In genomic region chr10:73841526-73842285, GRCh38 we compare ENCODE assay signal across 29 cellular contexts. TPM values are rescaled to one million over a fixed set of nuclear protein-coding genes. Genes with fewer than 3 reads are reported as not detected.
DNase-seq lines count a peak whose midpoint lies in the region; ATAC-seq and TF ChIP-seq lines count a peak whose summit lies in the region.
"Had no signal": no experiment of that assay in that cellular context is flagged by ENCODE, and none has a peak within 500 bp of the region (broad histone marks: within the 10 kb centered on the region; RNA-seq: fewer than 3 reads in every experiment).

No MANE protein-coding gene starts in this region.

- H3K14ac ChIP-seq in trophoblast cell (ENCODE audit: low read length): no peak overlapping the region

- no peaks in the 10 kb centered on the region for H3K9me2 ChIP-seq in MM.1S (replicated peaks; ENCODE audit: insufficient read depth, low read length)
- H3K9me2 ChIP-seq: SK-N-SH had no signal

- no peak overlapping the region for H4K12ac ChIP-seq in trophoblast cell (ENCODE audit: low read depth, low read length)

- H3K4me1 Mint-ChIP-seq in T-helper 17 cell: peaks cover 7% of the 10 kb centered on the region
- H3K4me1 Mint-ChIP-seq: stimulated activated naive B cell treated with anti-CD40 and anti-IgM and Interleukin-4, amounts not matched to agents 10 μg/mL and 1 μg/mL and 100 μg/mL, for 72 hours had no signal

- H3K4me3 ChIP-seq in fibroblast of pulmonary artery (replicated peaks; ENCODE audit: low read depth, low read length) (no peak overlapping the region), trophoblast cell (ENCODE audit: low read depth, low read length) (no peak overlapping the region), MM.1S (ENCODE audit: low read length) (no peak overlapping the region)
- H3K4me3 ChIP-seq: sigmoid colon, testis, uterus had no signal

- no peak overlapping the region for H4K91ac ChIP-seq in trophoblast cell (ENCODE audit: low read depth, low read length)

- no peaks in the 10 kb centered on the region for H3F3A ChIP-seq in MM.1S (ENCODE audit: insufficient read depth, low read length)

- DNase-seq in GM03348 (ENCODE audit: low spot score) (peak; percentile 55), T-helper 17 cell (no peak), fibroblast of pulmonary artery (ENCODE audit: low read depth) (peak; percentile 9), trophoblast cell (no peak), DMS79 (lab: John Stamatoyannopoulos, UW) (no peak), MM.1S (no peak)
- DNase-seq: activated CD8-positive, alpha-beta memory T cell treated with anti-CD3 and anti-CD28 coated beads for 24 hours; activated naive CD4-positive, alpha-beta T cell; activated T-cell treated with anti-CD3 and anti-CD28 coated beads, Interleukin-2, amount 50 U/mL, for 1 hour; CD4-positive, CD25-positive, alpha-beta regulatory T cell; cerebellar nuclear complex; HFFc6; left cardiac atrium; NCI-H1105; NCI-H1930; NCI-H226; NCI-H748 treated with DMSO at 0.1 percent for 48 hours; RPMI8226; sigmoid colon; SK-N-SH; stimulated activated CD4-positive, alpha-beta T cell treated with anti-CD3 and anti-CD28 coated beads, Interleukin-4, amount 100 ng/mL, for 4 hours; stimulated activated naive B cell treated with anti-CD40 and anti-IgM and Interleukin-4, amounts not matched to agents 10 μg/mL and 1 μg/mL and 100 μg/mL, for 72 hours; testis; uterus had no signal

- H2BK120ac ChIP-seq in trophoblast cell (ENCODE audit: insufficient read depth, low read length, poor library complexity): no peak overlapping the region

- TF ChIP-seq CTCF in fibroblast of pulmonary artery (IDR thresholded peaks at IDR 0.05; ENCODE audit: low read length, missing control alignments) (no peak), MM.1S (IDR thresholded peaks at IDR 0.05; ENCODE audit: low read length) (no peak)

- peak overlapping the region; percentile 2 for H3K27ac Mint-ChIP-seq in T-helper 17 cell
- H3K27ac Mint-ChIP-seq: CD4-positive, CD25-positive, alpha-beta regulatory T cell; HFFc6; progenitor cell of endocrine pancreas; stimulated activated naive B cell treated with anti-CD40 and anti-IgM and Interleukin-4, amounts not matched to agents 10 μg/mL and 1 μg/mL and 100 μg/mL, for 72 hours; T-helper 1 cell treated with Interleukin-12 subunit alpha and Interleukin-12 subunit beta and Interleukin-4 antibody, amounts not matched to agents 30 μg/mL and 1 μg/mL, for 36 hours had no signal

- peaks cover 6% of the 10 kb centered on the region for H3K36me3 Mint-ChIP-seq in T-helper 17 cell (ENCODE audit: low read depth)

- H3K27me3 ChIP-seq in trophoblast cell (ENCODE audit: insufficient read depth, low read length): no peaks in the 10 kb centered on the region
- no peaks in the 10 kb centered on the region for H3K27me3 ChIP-seq in MM.1S (replicated peaks; ENCODE audit: insufficient read depth, low read length)
- H3K27me3 ChIP-seq: sigmoid colon, testis, uterus had no signal

- H3K27ac ChIP-seq in trophoblast cell (ENCODE audit: low read depth, low read length): no peak overlapping the region
- H3K27ac ChIP-seq in MM.1S (ENCODE audit: low read length): no peak overlapping the region
- H3K27ac ChIP-seq: testis, uterus had no signal

- no peak overlapping the region for H2BK12ac ChIP-seq in trophoblast cell (ENCODE audit: low read length)

- no peak overlapping the region for H3K23ac ChIP-seq in trophoblast cell (ENCODE audit: low read length)

- no peak overlapping the region for H3K4ac ChIP-seq in trophoblast cell (ENCODE audit: low read depth, low read length)

- no peak overlapping the region for H3K4me3 Mint-ChIP-seq in T-helper 17 cell
- H3K4me3 Mint-ChIP-seq: brain; CD4-positive, CD25-positive, alpha-beta regulatory T cell; HFFc6; stimulated activated naive B cell treated with anti-CD40 and anti-IgM and Interleukin-4, amounts not matched to agents 10 μg/mL and 1 μg/mL and 100 μg/mL, for 72 hours; T-helper 1 cell treated with Interleukin-12 subunit alpha and Interleukin-12 subunit beta and Interleukin-4 antibody, amounts not matched to agents 30 μg/mL and 1 μg/mL, for 36 hours had no signal

- no peak overlapping the region for H2AFZ ChIP-seq in trophoblast cell (ENCODE audit: insufficient read depth, low read length, poor library complexity)
- H2AFZ ChIP-seq in MM.1S (ENCODE audit: low read length): no peak overlapping the region

- H3K4me1 ChIP-seq in trophoblast cell (ENCODE audit: control insufficient read depth in 1 of 2, insufficient read depth in 2 of 2, low read length in 2 of 2) (peaks cover 0 to 6% of the 10 kb centered on the region in 2 experiments), MM.1S (ENCODE audit: low read length) (no peaks in the 10 kb centered on the region)
- H3K4me1 ChIP-seq: testis, uterus had no signal

- no peaks in the 10 kb centered on the region for H3K79me1 ChIP-seq in trophoblast cell (ENCODE audit: low read length)

- no peaks in the 10 kb centered on the region for H3K79me2 ChIP-seq in trophoblast cell (ENCODE audit: control insufficient read depth, insufficient read depth, low read length, poor library complexity)
- no peaks in the 10 kb centered on the region for H3K79me2 ChIP-seq in MM.1S (ENCODE audit: low read length)

- no peak overlapping the region for H3K4me2 ChIP-seq in trophoblast cell (ENCODE audit: low read length)
- no peak overlapping the region for H3K4me2 ChIP-seq in MM.1S (ENCODE audit: low read depth, low read length)
- H3K4me2 ChIP-seq: SK-N-SH had no signal

- H3K9me3 ChIP-seq in T-helper 17 cell (ENCODE audit: control insufficient read depth, low read length, poor library complexity, severe bottlenecking) (no peaks in the 10 kb centered on the region), trophoblast cell (ENCODE audit: insufficient read depth, low read depth, low read length) (no peaks in the 10 kb centered on the region), MM.1S (replicated peaks; ENCODE audit: insufficient read depth, low read length) (no peaks in the 10 kb centered on the region)
- H3K9me3 ChIP-seq: sigmoid colon, SK-N-SH, testis, uterus had no signal

- no peaks in the 10 kb centered on the region for H3K27me3 Mint-ChIP-seq in T-helper 17 cell
- H3K27me3 Mint-ChIP-seq: brain; CD4-positive, CD25-positive, alpha-beta regulatory T cell; progenitor cell of endocrine pancreas; stimulated activated naive B cell treated with anti-CD40 and anti-IgM and Interleukin-4, amounts not matched to agents 10 μg/mL and 1 μg/mL and 100 μg/mL, for 72 hours had no signal

- H4K20me1 ChIP-seq in MM.1S (ENCODE audit: insufficient read depth, low read length): no peaks in the 10 kb centered on the region

- H2AK5ac ChIP-seq in trophoblast cell (ENCODE audit: low read length): no peak overlapping the region

- H2BK5ac ChIP-seq in trophoblast cell (ENCODE audit: low read depth, low read length, poor library complexity): no peak overlapping the region

- no CpG with 5 or more reads among the region's 9 CpGs for WGBS in trophoblast cell (ENCODE audit: extremely low coverage, insufficient coverage, insufficient read length)

- peaks cover 22 to 37% of the 10 kb centered on the region in 2 experiments for H3K36me3 ChIP-seq in trophoblast cell (ENCODE audit: control insufficient read depth in 1 of 2, insufficient read depth in 2 of 2, low read length in 2 of 2)
- H3K36me3 ChIP-seq in MM.1S (replicated peaks; ENCODE audit: insufficient read depth, low read length): no peaks in the 10 kb centered on the region
- H3K36me3 ChIP-seq: uterus had no signal

- H3K18ac ChIP-seq in trophoblast cell (ENCODE audit: low read length): no peak overlapping the region

- H4K8ac ChIP-seq in trophoblast cell (ENCODE audit: low read depth, low read length): no peak overlapping the region

- H3K9ac ChIP-seq in trophoblast cell (ENCODE audit: low read length) (peak overlapping the region; percentile 29), MM.1S (ENCODE audit: low read length) (no peak overlapping the region)
- H3K9ac ChIP-seq: SK-N-SH had no signal

- ATAC-seq in T-helper 17 cell: no peak
- ATAC-seq in GM18907 (IDR thresholded peaks at IDR 0.05; ENCODE audit: unreplicated experiment): no peak
- no peak for ATAC-seq in HG02981 (IDR thresholded peaks at IDR 0.05; ENCODE audit: unreplicated experiment)
- ATAC-seq: left cardiac atrium; stimulated activated naive B cell treated with anti-CD40 and anti-IgM and Interleukin-4, amounts not matched to agents 10 μg/mL and 1 μg/mL and 100 μg/mL, for 72 hours had no signal

RNA-seq across cellular contexts. Expression of gene NDST2, which starts 30.3 kb away (rescaled TPM):
- 10 to 100 TPM; 80.6 to 80.9 TPM for total RNA-seq in T-helper 17 cell
- polyA plus RNA-seq in trophoblast cell (2013): 13.2 and 14.3 TPM in 2 replicates

RNA-seq across cellular contexts. Expression of gene CAMK2G, which starts 32.6 kb away (rescaled TPM):
- total RNA-seq in T-helper 17 cell: 10 to 100 TPM; 52.6 to 59.6 TPM
- 21.4 and 23.0 TPM in 2 replicates for polyA plus RNA-seq in trophoblast cell (2013)

RNA-seq across cellular contexts. Expression of gene ZSWIM8, which starts 56.3 kb away (rescaled TPM):
- 10 to 100 TPM; 71.7 to 74.7 TPM for total RNA-seq in T-helper 17 cell
- polyA plus RNA-seq in trophoblast cell (2013): 129 and 133 TPM in 2 replicates

RNA-seq across cellular contexts. Expression of gene CHCHD1, which starts 59.9 kb away (rescaled TPM):
- total RNA-seq in T-helper 17 cell: 1 to 10 TPM; 6.6 to 7.6 TPM
- polyA plus RNA-seq in trophoblast cell (2013): 119 and 120 TPM in 2 replicates

Comparison
In these comparisons a context has a peak if more than half of its experiments do, and no peak if none do; other contexts are left out.
1. DNase-seq: peak in GM03348 (single experiment) and fibroblast of pulmonary artery (single experiment); none in T-helper 17 cell (0 of 3), trophoblast cell (0 of 2), DMS79 (single experiment) and MM.1S (single experiment).